ENCODE assay signal across 8 cellular contexts in the genomic region with DNA sequence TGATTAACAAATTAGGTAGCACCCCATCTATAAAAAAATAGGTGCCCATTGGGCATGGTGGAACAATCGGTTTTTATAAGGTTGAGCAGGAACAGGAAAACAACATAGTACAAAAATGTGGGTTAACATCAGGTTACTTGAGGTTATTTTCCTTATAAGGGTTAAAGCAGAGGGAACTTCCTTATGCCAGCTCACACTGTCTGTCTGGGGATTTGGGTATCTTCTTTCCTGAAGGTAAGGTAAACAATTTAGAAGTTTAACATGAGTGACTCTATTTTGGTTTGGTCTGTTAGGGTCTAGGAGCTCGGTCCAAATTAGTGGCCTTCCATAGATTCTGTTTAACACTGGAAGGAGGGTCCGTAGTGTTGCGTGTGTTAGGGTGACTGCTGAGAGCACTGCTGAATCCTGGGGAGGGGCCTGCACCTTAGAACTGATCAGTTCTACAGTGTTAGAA. TPM values are rescaled to one million over a fixed set of nuclear protein-coding genes. Genes with fewer than 3 reads are reported as not detected.
A peak's percentile ranks its signal among the peaks of the same experiment; 100 is the strongest.
DNase-seq lines count a peak whose midpoint lies in the region; ATAC-seq, FAIRE-seq and TF ChIP-seq lines count a peak whose summit lies in the region.

No MANE protein-coding gene starts in this region.

- H3K9me3 ChIP-seq in mucosa of rectum (ENCODE audit: control insufficient read depth in 2 of 2, low read length in 2 of 2): no peaks in the 10 kb centered on the region

- H3K27me3 Mint-ChIP-seq in activated naive CD8-positive, alpha-beta T cell treated with anti-CD3 and anti-CD28 coated beads, Interleukin-2, amount 50 U/mL, for 24 hours: no peaks in the 10 kb centered on the region

- H3K4me1 Mint-ChIP-seq in activated naive CD8-positive, alpha-beta T cell treated with anti-CD3 and anti-CD28 coated beads, Interleukin-2, amount 50 U/mL, for 24 hours: peaks cover 87% of the 10 kb centered on the region

- no peaks in the 10 kb centered on the region for H3K27me3 ChIP-seq in mucosa of rectum (ENCODE audit: control insufficient read depth in 2 of 2, insufficient read depth in 2 of 2, low read length in 2 of 2)

- no peak for FAIRE-seq in GM12891 (lab: Jason Lieb, UNC)

- peaks cover 38 to 44% of the 10 kb centered on the region in 2 donors for H3K4me1 ChIP-seq in mucosa of rectum (ENCODE audit: control insufficient read depth in 2 of 2, insufficient read depth in 2 of 2, low read length in 2 of 2)

- H3K9me3 Mint-ChIP-seq in activated naive CD8-positive, alpha-beta T cell treated with anti-CD3 and anti-CD28 coated beads, Interleukin-2, amount 50 U/mL, for 24 hours: no peaks in the 10 kb centered on the region

- no peak for TF ChIP-seq POLR2A in GM12891 (IDR thresholded peaks at IDR 0.05; ENCODE audit: low read depth, low read length)

- H3K9ac ChIP-seq in mucosa of rectum (ENCODE audit: low read depth in 1 of 2, low read length in 2 of 2): peak overlapping the region; percentile 32 to 54

- H3K27ac Mint-ChIP-seq in activated naive CD8-positive, alpha-beta T cell treated with anti-CD3 and anti-CD28 coated beads, Interleukin-2, amount 50 U/mL, for 24 hours: peak overlapping the region; percentile 99

- H3K4me3 ChIP-seq in GM08714 (ENCODE audit: low read length) (peak overlapping the region; percentile 42; the same call in 1 of the 2 replicates), mucosa of rectum (ENCODE audit: low read length in 2 of 2) (peak overlapping the region in 1 of 2 donors; percentile 51)

- no peak for TF ChIP-seq CTCF in GM20000 (IDR thresholded peaks at IDR 0.05; ENCODE audit: extremely low read depth, missing control alignments)

- H3K27ac ChIP-seq in mucosa of rectum (ENCODE audit: low read depth in 2 of 2, low read length in 2 of 2): peak overlapping the region; percentile 65 to 88

- H3K4me3 Mint-ChIP-seq in activated naive CD8-positive, alpha-beta T cell treated with anti-CD3 and anti-CD28 coated beads, Interleukin-2, amount 50 U/mL, for 24 hours: peak overlapping the region; percentile 85

- no peak for DNase-seq in activated naive CD8-positive, alpha-beta T cell treated with anti-CD3 and anti-CD28 coated beads, Interleukin-2, amount 50 U/mL, for 24 hours
- DNase-seq in HPDE6-E6E7 (ENCODE audit: extremely low spot score) (no peak), GM20000 (ENCODE audit: low spot score) (no peak), GM12891 (ENCODE audit: insufficient read length, low spot score) (no peak)

- peaks cover 51% of the 10 kb centered on the region for H3K36me3 Mint-ChIP-seq in activated naive CD8-positive, alpha-beta T cell treated with anti-CD3 and anti-CD28 coated beads, Interleukin-2, amount 50 U/mL, for 24 hours (ENCODE audit: low read depth)

- peaks cover 0 to 9% of the 10 kb centered on the region in 2 donors for H3K36me3 ChIP-seq in mucosa of rectum (ENCODE audit: control insufficient read depth in 2 of 2, insufficient read depth in 2 of 2, low read length in 2 of 2)

- peak; percentile 42 for ATAC-seq in HG03097 (IDR thresholded peaks at IDR 0.05; ENCODE audit: low FRiP score, unreplicated experiment)
- peak; percentile 71 for ATAC-seq in activated naive CD8-positive, alpha-beta T cell treated with anti-CD3 and anti-CD28 coated beads, Interleukin-2, amount 50 U/mL, for 24 hours
- no peak for ATAC-seq in GM18870 (IDR thresholded peaks at IDR 0.05; ENCODE audit: unreplicated experiment)

TF ChIP-seq in GM12891, 5 proteins besides CTCF, POLR2A, EP300 and RAD21:
- no peak for TF ChIP-seq SPI1 (IDR thresholded peaks at IDR 0.05; ENCODE audit: low read depth, low read length)
- TF ChIP-seq TAF1 (IDR thresholded peaks at IDR 0.05; ENCODE audit: low read depth, low read length): no peak
- TF ChIP-seq POU2F2 (IDR thresholded peaks at IDR 0.05; ENCODE audit: low read depth, low read length): no peak
- TF ChIP-seq PAX5 (IDR thresholded peaks at IDR 0.05; ENCODE audit: insufficient read depth, low read length, severe bottlenecking): no peak
- TF ChIP-seq POLR2AphosphoS5 (IDR thresholded peaks at IDR 0.05; ENCODE audit: low read depth, low read length): no peak

RNA-seq across cellular contexts. Expression of a gene that starts 14.7 kb away (rescaled TPM):
- polyA plus RNA-seq in GM12891 (2012; ENCODE audit: low read depth, missing spikeins): 45.4 TPM
